ENCODE assay signal across 17 cellular contexts in genomic region chr13:110070046-110070445, GRCh38.
A peak's percentile ranks its signal among the peaks of the same experiment; 100 is the strongest.
DNase-seq lines count a peak whose midpoint lies in the region; ATAC-seq, FAIRE-seq and TF ChIP-seq lines count a peak whose summit lies in the region.
"Had no signal": no experiment of that assay in that cellular context is flagged by ENCODE, and none has a peak within 500 bp of the region (broad histone marks: within the 10 kb centered on the region; RNA-seq: fewer than 3 reads in every experiment).

No MANE protein-coding gene starts in this region.

- H3K9me3 ChIP-seq in keratinocyte (ENCODE audit: control insufficient read depth, low read depth, low read length): no peaks in the 10 kb centered on the region
- no peaks in the 10 kb centered on the region for H3K9me3 ChIP-seq in ovary
- H3K9me3 ChIP-seq: BLaER1, SK-N-SH had no signal

- DNase-seq in NCI-H524 (lab: John Stamatoyannopoulos, UW) (peak; percentile 8 to 67), NCI-H524 treated with DMSO at 0.1 percent for 48 hours (lab: John Stamatoyannopoulos, UW) (no peak), amniotic epithelial cell (ENCODE audit: low read depth) (peak; percentile 61), keratinocyte (ENCODE audit: low read depth, low spot score) (no peak), nucleus accumbens (lab: John Stamatoyannopoulos, UW) (no peak), ovary (no peak), caudate nucleus (lab: John Stamatoyannopoulos, UW) (no peak)
- DNase-seq in stimulated activated naive B cell treated with anti-CD40 and anti-IgM and Interleukin-4, amounts not matched to agents 10 μg/mL and 1 μg/mL and 100 μg/mL, for 72 hours: no peak
- DNase-seq: MV-4-11, NCI-H1436, NCI-H2029 treated with DMSO at 0.1 percent for 48 hours, NCI-H526 treated with DMSO at 0.1 percent for 48 hours, Right ventricle myocardium superior, SK-N-SH had no signal

- peak overlapping the region; percentile 91 for H3K27ac ChIP-seq in keratinocyte (ENCODE audit: control insufficient read depth, insufficient read depth, low read length)
- H3K27ac ChIP-seq in ovary: no peak overlapping the region
- H3K27ac ChIP-seq in caudate nucleus (ENCODE audit: low read depth, low read length): no peak overlapping the region
- H3K27ac ChIP-seq: 22Rv1, BLaER1 had no signal

- H3K27me3 ChIP-seq in keratinocyte (ENCODE audit: control insufficient read depth, extremely low read depth, insufficient read depth, low read length) (no peaks in the 10 kb centered on the region), ovary (no peaks in the 10 kb centered on the region)

- dilution Hi-C loops in keratinocyte (cut with MboI; ENCODE audit: extremely low pct_ligation_motif_present, low sequenced_read_pairs): no loop called here

- H3K9me1 ChIP-seq in keratinocyte (ENCODE audit: control insufficient read depth, extremely low read depth, insufficient read depth, low read length): no peaks in the 10 kb centered on the region

- TF ChIP-seq EP300 in ovary (IDR thresholded peaks at IDR 0.05): no peak

- H3K79me2 ChIP-seq in keratinocyte (ENCODE audit: control insufficient read depth, insufficient read depth, low read length): no peaks in the 10 kb centered on the region

- no peaks in the 10 kb centered on the region for H3K36me3 Mint-ChIP-seq in stimulated activated naive B cell treated with anti-CD40 and anti-IgM and Interleukin-4, amounts not matched to agents 10 μg/mL and 1 μg/mL and 100 μg/mL, for 72 hours

- no peaks in the 10 kb centered on the region for H3K36me3 ChIP-seq in keratinocyte (ENCODE audit: control insufficient read depth in 2 of 2, extremely low read depth in 1 of 2, insufficient read depth in 2 of 2, low read length in 2 of 2)
- H3K36me3 ChIP-seq in ovary: no peaks in the 10 kb centered on the region
- H3K36me3 ChIP-seq: BLaER1 had no signal

- H3K4me2 ChIP-seq in keratinocyte (ENCODE audit: control insufficient read depth, extremely low read depth, insufficient read depth, low read depth, low read length): peak overlapping the region; percentile 78
- H3K4me2 ChIP-seq: BLaER1, SK-N-SH had no signal

- no peaks in the 10 kb centered on the region for H3K4me1 Mint-ChIP-seq in stimulated activated naive B cell treated with anti-CD40 and anti-IgM and Interleukin-4, amounts not matched to agents 10 μg/mL and 1 μg/mL and 100 μg/mL, for 72 hours

- no peak for ATAC-seq in stimulated activated naive B cell treated with anti-CD40 and anti-IgM and Interleukin-4, amounts not matched to agents 10 μg/mL and 1 μg/mL and 100 μg/mL, for 72 hours (replicated peaks)
- ATAC-seq: HCT116 had no signal

- intact Hi-C loops in ovary (cut with DNase I): no loop called here

- FAIRE-seq in keratinocyte (lab: Jason Lieb, UNC): no peak

- no peaks in the 10 kb centered on the region for H4K20me1 ChIP-seq in keratinocyte (ENCODE audit: control insufficient read depth, extremely low read depth, insufficient read depth, low read length)
- H4K20me1 ChIP-seq: BLaER1 had no signal

- no peak overlapping the region for H2AFZ ChIP-seq in keratinocyte (ENCODE audit: control insufficient read depth, low read length)

- H3K9me3 Mint-ChIP-seq in stimulated activated naive B cell treated with anti-CD40 and anti-IgM and Interleukin-4, amounts not matched to agents 10 μg/mL and 1 μg/mL and 100 μg/mL, for 72 hours: no peaks in the 10 kb centered on the region

- 42 to 47% (median 45%) methylated on average over 4 of the region's 4 CpGs for WGBS in ovary, 3 donors

- H3K4me3 Mint-ChIP-seq in stimulated activated naive B cell treated with anti-CD40 and anti-IgM and Interleukin-4, amounts not matched to agents 10 μg/mL and 1 μg/mL and 100 μg/mL, for 72 hours: no peak overlapping the region

- peaks cover 0 to 6% of the 10 kb centered on the region in 2 donors for H3K27me3 Mint-ChIP-seq in stimulated activated naive B cell treated with anti-CD40 and anti-IgM and Interleukin-4, amounts not matched to agents 10 μg/mL and 1 μg/mL and 100 μg/mL, for 72 hours

- no peak for TF ChIP-seq POLR2A in ovary (IDR thresholded peaks at IDR 0.05)

- no peak overlapping the region for H3K27ac Mint-ChIP-seq in stimulated activated naive B cell treated with anti-CD40 and anti-IgM and Interleukin-4, amounts not matched to agents 10 μg/mL and 1 μg/mL and 100 μg/mL, for 72 hours

- H3K9ac ChIP-seq in keratinocyte (ENCODE audit: control insufficient read depth, extremely low read depth, insufficient read depth, low read length): peak overlapping the region; percentile 22
- H3K9ac ChIP-seq: BLaER1, SK-N-SH had no signal

- TF ChIP-seq CTCF in keratinocyte (optimal IDR thresholded peaks at IDR 0.05 in 1 of 3, IDR thresholded peaks at IDR 0.05 in 1 of 3, conservative IDR thresholded peaks at IDR 0.05 in 1 of 3; ENCODE audit: extremely low read depth in 1 of 3, insufficient read depth in 2 of 3, low read length in 3 of 3) (no peak), ovary (IDR thresholded peaks at IDR 0.05) (no peak)

- no peak overlapping the region for H3K4me3 ChIP-seq in keratinocyte (ENCODE audit: control insufficient read depth in 2 of 3, extremely low read depth in 1 of 3, insufficient read depth in 2 of 3, low read depth in 1 of 3, low read length in 3 of 3)
- H3K4me3 ChIP-seq in ovary: no peak overlapping the region
- H3K4me3 ChIP-seq: BLaER1 had no signal

- H3K4me1 ChIP-seq in keratinocyte (ENCODE audit: control insufficient read depth, extremely low read depth, insufficient read depth, low read length) (peaks cover 18% of the 10 kb centered on the region), ovary (ENCODE audit: insufficient read depth) (no peaks in the 10 kb centered on the region)
- H3K4me1 ChIP-seq: BLaER1 had no signal

Comparison
In these comparisons a context has a peak if more than half of its experiments do, and no peak if none do; other contexts are left out.
1. DNase-seq: peak in NCI-H524 (2 of 2) and amniotic epithelial cell (single experiment); none in NCI-H524 treated with DMSO at 0.1 percent for 48 hours (single experiment), keratinocyte (single experiment), nucleus accumbens (0 of 56), ovary (0 of 5), caudate nucleus (0 of 61) and stimulated activated naive B cell treated with anti-CD40 and anti-IgM and Interleukin-4, amounts not matched to agents 10 μg/mL and 1 μg/mL and 100 μg/mL, for 72 hours (single experiment).